ENCODE assay signal across 20 cellular contexts in the genomic region with DNA sequence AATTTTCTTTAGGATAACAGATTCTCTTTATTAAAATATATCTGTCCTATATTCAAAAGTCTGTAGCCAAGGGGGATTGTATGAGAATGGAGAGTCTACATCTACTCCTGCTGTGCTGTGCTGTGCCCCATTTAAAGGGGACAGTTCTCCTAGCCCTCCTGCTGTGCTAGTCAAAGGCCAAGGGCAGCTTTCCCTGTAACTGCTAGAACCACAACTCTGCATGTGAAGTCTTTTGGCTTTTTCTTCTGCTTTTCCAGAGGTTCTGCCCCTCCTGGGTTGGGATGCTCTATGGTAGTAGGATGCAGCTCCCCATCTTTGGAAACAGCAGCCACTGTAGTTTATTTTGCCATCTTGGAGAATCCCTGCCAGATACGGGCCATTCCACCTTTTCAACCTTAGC.
"Had no signal": no experiment of that assay in that cellular context is flagged by ENCODE, and none has a peak within 500 bp of the region (broad histone marks: within the 10 kb centered on the region; RNA-seq: fewer than 3 reads in every experiment).

No MANE protein-coding gene starts in this region.

- H3K27me3 Mint-ChIP-seq: activated CD4-positive, alpha-beta T cell treated with anti-CD3 and anti-CD28 coated beads, Interleukin-2, amount 10 ng/mL, durations not matched to agents 7 days and 5 days; brain; effector memory CD8-positive, alpha-beta T cell; stimulated activated memory B cell treated with anti-CD40 and anti-IgM and Interleukin-4, amounts not matched to agents 10 μg/mL and 1 μg/mL and 100 μg/mL, for 72 hours had no signal

- H3K4me3 Mint-ChIP-seq: activated CD4-positive, alpha-beta T cell treated with anti-CD3 and anti-CD28 coated beads, Interleukin-2, amount 10 ng/mL, durations not matched to agents 7 days and 5 days; activated CD8-positive, alpha-beta T cell treated with anti-CD3 and anti-CD28 coated beads for 36 hours; brain; effector memory CD8-positive, alpha-beta T cell; stimulated activated memory B cell treated with anti-CD40 and anti-IgM and Interleukin-4, amounts not matched to agents 10 μg/mL and 1 μg/mL and 100 μg/mL, for 72 hours had no signal

- H3K4me3 ChIP-seq: esophagus muscularis mucosa, gastroesophageal sphincter, heart left ventricle, right lobe of liver, vagina had no signal

- H3K27ac ChIP-seq: esophagus muscularis mucosa, gastroesophageal sphincter, parathyroid adenoma, vagina had no signal

- ATAC-seq: activated CD8-positive, alpha-beta T cell treated with anti-CD3 and anti-CD28 coated beads for 36 hours; activated naive CD4-positive, alpha-beta T cell treated with anti-CD3 and anti-CD28 coated beads, Interleukin-2, amount 50 U/mL, for 72 hours; effector memory CD8-positive, alpha-beta T cell; gastroesophageal sphincter; heart left ventricle; stimulated activated memory B cell treated with anti-CD40 and anti-IgM and Interleukin-4, amounts not matched to agents 10 μg/mL and 1 μg/mL and 100 μg/mL, for 72 hours had no signal

- H3K27ac Mint-ChIP-seq: activated CD4-positive, alpha-beta T cell treated with anti-CD3 and anti-CD28 coated beads, Interleukin-2, amount 10 ng/mL, durations not matched to agents 7 days and 5 days; activated CD8-positive, alpha-beta T cell treated with anti-CD3 and anti-CD28 coated beads for 36 hours; activated naive CD4-positive, alpha-beta T cell treated with anti-CD3 and anti-CD28 coated beads, Interleukin-2, amount 50 U/mL, for 72 hours; brain; effector memory CD8-positive, alpha-beta T cell had no signal

- H3K27me3 ChIP-seq: esophagus muscularis mucosa, gastroesophageal sphincter, heart left ventricle, right lobe of liver, vagina had no signal

- H3K9me3 Mint-ChIP-seq: activated CD4-positive, alpha-beta T cell treated with anti-CD3 and anti-CD28 coated beads, Interleukin-2, amount 10 ng/mL, durations not matched to agents 7 days and 5 days; activated CD8-positive, alpha-beta T cell treated with anti-CD3 and anti-CD28 coated beads for 36 hours; brain; effector memory CD8-positive, alpha-beta T cell; stimulated activated memory B cell treated with anti-CD40 and anti-IgM and Interleukin-4, amounts not matched to agents 10 μg/mL and 1 μg/mL and 100 μg/mL, for 72 hours had no signal

- H3K36me3 Mint-ChIP-seq: activated naive CD4-positive, alpha-beta T cell treated with anti-CD3 and anti-CD28 coated beads, Interleukin-2, amount 50 U/mL, for 72 hours; brain; stimulated activated memory B cell treated with anti-CD40 and anti-IgM and Interleukin-4, amounts not matched to agents 10 μg/mL and 1 μg/mL and 100 μg/mL, for 72 hours had no signal

- DNase-seq: activated CD4-positive, alpha-beta T cell treated with anti-CD3 and anti-CD28 coated beads, Interleukin-2, amount 10 ng/mL, durations not matched to agents 7 days and 5 days; activated CD4-positive, CD25-positive, alpha-beta regulatory T cell treated with anti-CD3 and anti-CD28 coated beads, Interleukin-2, amount 50 U/mL, for 72 hours; activated CD8-positive, alpha-beta T cell treated with anti-CD3 and anti-CD28 coated beads for 36 hours; activated gamma-delta T cell treated with Interleukin-2 at 50 U/mL for 16 hours; activated T-cell treated with anti-CD3 and anti-CD28 coated beads, Interleukin-2, amount 50 U/mL, for 1 hour; aorta; effector memory CD8-positive, alpha-beta T cell; heart left ventricle; nucleus accumbens; right lobe of liver; small intestine; stimulated activated CD4-positive, alpha-beta T cell treated with anti-CD3 and anti-CD28 coated beads, Interleukin-2, amount 100 ng/mL, for 24 hours; trophoblast cell had no signal

- H3K9me3 ChIP-seq: esophagus muscularis mucosa, gastroesophageal sphincter, heart left ventricle, right lobe of liver, vagina had no signal

- H3K36me3 ChIP-seq: esophagus muscularis mucosa, gastroesophageal sphincter, heart left ventricle, right lobe of liver, vagina had no signal
